In the genomic region with DNA sequence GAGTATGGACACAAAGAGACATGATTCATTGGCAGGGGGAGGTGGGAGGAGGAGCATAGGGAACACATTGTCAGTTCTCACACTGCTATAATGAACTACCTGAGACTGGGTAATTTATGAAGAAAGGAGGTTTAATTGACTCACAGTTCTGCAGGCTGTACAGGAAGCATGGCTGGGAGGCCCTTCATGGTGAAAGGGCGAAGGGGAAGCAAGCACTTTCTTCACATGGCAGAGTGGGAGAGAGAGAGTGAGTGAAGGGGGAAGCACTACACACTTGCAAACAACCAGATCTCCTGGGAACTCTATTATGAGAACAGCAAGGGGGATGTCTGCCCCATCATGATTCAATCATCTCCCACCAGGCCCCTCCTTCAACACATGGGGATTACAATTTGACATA, we compare ENCODE assay signal across 19 cellular contexts.
"Had no signal": no experiment of that assay in that cellular context is flagged by ENCODE, and none has a peak within 500 bp of the region (broad histone marks: within the 10 kb centered on the region; RNA-seq: fewer than 3 reads in every experiment).

No MANE protein-coding gene starts in this region.

- ATAC-seq: activated CD4-positive, alpha-beta T cell treated with anti-CD3 and anti-CD28 coated beads for 36 hours; heart right ventricle had no signal

- H3K27ac Mint-ChIP-seq: activated CD4-positive, alpha-beta memory T cell treated with anti-CD3 and anti-CD28 coated beads for 36 hours; activated CD4-positive, alpha-beta T cell treated with anti-CD3 and anti-CD28 coated beads for 36 hours; activated naive CD8-positive, alpha-beta T cell treated with anti-CD3 and anti-CD28 coated beads for 36 hours; immature natural killer cell; nephron progenitor cell had no signal

- H3K4me1 Mint-ChIP-seq: activated CD4-positive, alpha-beta T cell treated with anti-CD3 and anti-CD28 coated beads for 36 hours; activated naive CD8-positive, alpha-beta T cell treated with anti-CD3 and anti-CD28 coated beads for 36 hours; immature natural killer cell had no signal

- H3K36me3 Mint-ChIP-seq: activated CD4-positive, alpha-beta memory T cell treated with anti-CD3 and anti-CD28 coated beads for 36 hours; activated naive CD8-positive, alpha-beta T cell treated with anti-CD3 and anti-CD28 coated beads for 36 hours had no signal

- DNase-seq: activated CD4-positive, alpha-beta memory T cell treated with anti-CD3 and anti-CD28 coated beads for 36 hours; activated CD4-positive, alpha-beta T cell treated with anti-CD3 and anti-CD28 coated beads for 36 hours; activated naive CD8-positive, alpha-beta T cell treated with anti-CD3 and anti-CD28 coated beads for 36 hours; activated T-cell treated with anti-CD3 and anti-CD28 coated beads for 4 hours; amniotic stem cell; dermis blood vessel endothelial cell; effector memory CD4-positive, alpha-beta T cell; esophagus squamous epithelium; heart right ventricle; immature natural killer cell; kidney glomerular epithelial cell; left ventricle myocardium inferior; nephron progenitor cell; nucleus accumbens; posterior cingulate gyrus; sigmoid colon; stimulated activated naive CD4-positive, alpha-beta T cell treated with Interleukin-2 at 50 U/mL for 16 hours; thyroid gland; WERI-Rb-1 had no signal

- H3K27me3 Mint-ChIP-seq: activated CD4-positive, alpha-beta memory T cell treated with anti-CD3 and anti-CD28 coated beads for 36 hours; activated CD4-positive, alpha-beta T cell treated with anti-CD3 and anti-CD28 coated beads for 36 hours had no signal

- H3K4me3 Mint-ChIP-seq: activated CD4-positive, alpha-beta memory T cell treated with anti-CD3 and anti-CD28 coated beads for 36 hours; activated CD4-positive, alpha-beta T cell treated with anti-CD3 and anti-CD28 coated beads for 36 hours; activated naive CD8-positive, alpha-beta T cell treated with anti-CD3 and anti-CD28 coated beads for 36 hours; immature natural killer cell; nephron progenitor cell had no signal
